14 cellular contexts compared by ENCODE assay signal in genomic region chr9:133553978-133554713, GRCh38. TPM values are rescaled to one million over a fixed set of nuclear protein-coding genes. Genes with fewer than 3 reads are reported as not detected.
DNase-seq lines count a peak whose midpoint lies in the region.
"Had no signal": no experiment of that assay in that cellular context is flagged by ENCODE, and none has a peak within 500 bp of the region (broad histone marks: within the 10 kb centered on the region; RNA-seq: fewer than 3 reads in every experiment).

No MANE protein-coding gene starts in this region.

- no peaks in the 10 kb centered on the region for H3K79me1 ChIP-seq in neuronal stem cell (ENCODE audit: low read depth, low read length)

- H3K14ac ChIP-seq in neuronal stem cell (ENCODE audit: low read length), result no peak overlapping the region

- H3K9me3 ChIP-seq in NT2/D1 (ENCODE audit: insufficient read depth, low read length), result no peaks in the 10 kb centered on the region
- H3K9me3 ChIP-seq in neuronal stem cell (replicated peaks in 1 of 2; ENCODE audit: control insufficient read depth in 2 of 2, insufficient read depth in 1 of 2, low read depth in 1 of 2, low read length in 2 of 2), result no peaks in the 10 kb centered on the region
- H3K9me3 ChIP-seq: BE2C, Caco-2 had no signal

- H3K27ac ChIP-seq in neuronal stem cell (replicated peaks; ENCODE audit: low read length), result no peak overlapping the region

- no peak overlapping the region for H2BK120ac ChIP-seq in neuronal stem cell (ENCODE audit: low read depth, low read length)

- H3K4me3 ChIP-seq in NT2/D1 (ENCODE audit: insufficient read length, low read depth), result no peak overlapping the region
- H3K4me3 ChIP-seq in neuronal stem cell (ENCODE audit: low read length in 2 of 2), result no peak overlapping the region

- peak overlapping the region; percentile 78 for H3K23ac ChIP-seq in neuronal stem cell (ENCODE audit: low read depth, low read length, poor library complexity)

- H3K4me2 ChIP-seq in neuronal stem cell (ENCODE audit: insufficient read depth, low read length, poor library complexity, severe bottlenecking), result no peak overlapping the region

- H2BK12ac ChIP-seq in neuronal stem cell (ENCODE audit: low read length), result no peak overlapping the region

- H3K27me3 ChIP-seq in NT2/D1 (ENCODE audit: insufficient read depth, insufficient read length), result no peaks in the 10 kb centered on the region
- H3K27me3 ChIP-seq in neuronal stem cell (ENCODE audit: control insufficient read depth in 3 of 3, insufficient read depth in 3 of 3, low read depth in 1 of 3, low read length in 3 of 3), result peaks cover 0 to 4% (median 0%) of the 10 kb centered on the region in 3 experiments
- H3K27me3 ChIP-seq: BE2C had no signal

- peak overlapping the region; percentile 64 for H2BK15ac ChIP-seq in neuronal stem cell (ENCODE audit: low read length)

- WGBS in neuronal stem cell (ENCODE audit: extremely low coverage in 2 of 2, insufficient read length in 2 of 2, insufficient replicate concordance in 1 of 2), 2 donors, result no CpG with 5 or more reads among the region's 31 CpGs

- H3K18ac ChIP-seq in neuronal stem cell (ENCODE audit: low read length), result peak overlapping the region; percentile 86

- H3K4me1 ChIP-seq in NT2/D1 (ENCODE audit: insufficient read depth, insufficient read length) (peaks cover 38% of the 10 kb centered on the region), neuronal stem cell (ENCODE audit: control insufficient read depth in 2 of 2, insufficient read depth in 1 of 2, low read depth in 1 of 2, low read length in 2 of 2) (peaks cover 8 to 24% of the 10 kb centered on the region in 2 donors)

- DNase-seq in ELF-1 (ENCODE audit: low read depth, low spot score) (peak; percentile 89), NT2/D1 (ENCODE audit: low read depth, low spot score) (no peak), iPS-NIHi11 (ENCODE audit: low spot score) (peak; percentile 84), neuronal stem cell (ENCODE audit: low spot score) (no peak), AG08396 (ENCODE audit: low spot score) (no peak), germinal center (ENCODE audit: low spot score) (no peak), nucleus accumbens (lab: John Stamatoyannopoulos, UW) (no peak)
- DNase-seq: ACHN; BE2C; Caco-2; CD8-positive, alpha-beta T cell; DMS53; HCEC 1CT had no signal

- H2AFZ ChIP-seq in neuronal stem cell (ENCODE audit: low read length), result no peak overlapping the region

- H3K36me3 ChIP-seq in NT2/D1 (ENCODE audit: insufficient read depth, insufficient read length, low read length) (no peaks in the 10 kb centered on the region), neuronal stem cell (replicated peaks in 1 of 2; ENCODE audit: control insufficient read depth in 2 of 2, insufficient read depth in 2 of 2, low read length in 2 of 2) (no peaks in the 10 kb centered on the region)

- H4K91ac ChIP-seq in neuronal stem cell (ENCODE audit: low read depth, low read length, poor library complexity), result no peak overlapping the region

- H2BK5ac ChIP-seq in neuronal stem cell (ENCODE audit: low read length), result no peak overlapping the region

- peak overlapping the region; percentile 92 for H2AK5ac ChIP-seq in neuronal stem cell (ENCODE audit: low read depth, low read length)

- no peak overlapping the region for H4K8ac ChIP-seq in neuronal stem cell (ENCODE audit: low read depth, low read length)

- H3K9ac ChIP-seq in NT2/D1 (ENCODE audit: insufficient read length, low read depth) (peak overlapping the region; percentile 23), neuronal stem cell (ENCODE audit: low read depth, low read length, poor library complexity) (no peak overlapping the region)

- H3K4ac ChIP-seq in neuronal stem cell (ENCODE audit: low read length), result no peak overlapping the region

RNA-seq across cellular contexts. Expression of gene ADAMTSL2, which starts 19.6 kb away (rescaled TPM):
- 0.17 TPM for polyA plus RNA-seq in neuronal stem cell (2013, experiment 1 of 2)
- 0.15 TPM for polyA plus RNA-seq in neuronal stem cell (2013, experiment 2 of 2)
- polyA plus RNA-seq: CD14-positive monocyte had no signal

RNA-seq across cellular contexts. Expression of gene MYMK, which starts 29.4 kb away (rescaled TPM):
- not detected for polyA plus RNA-seq in neuronal stem cell (2013, experiment 1 of 2)
- not detected for polyA plus RNA-seq in neuronal stem cell (2013, experiment 2 of 2)
- polyA plus RNA-seq: CD14-positive monocyte had no signal

RNA-seq across cellular contexts. Expression of gene FAM163B, which starts 55.0 kb away (rescaled TPM):
- 0.18 TPM for polyA plus RNA-seq in neuronal stem cell (2013, experiment 1 of 2)
- polyA plus RNA-seq in neuronal stem cell (2013, experiment 2 of 2), result 0.12 TPM
- polyA plus RNA-seq: CD14-positive monocyte had no signal

Comparison
In these comparisons a context has a peak if more than half of its experiments do, and no peak if none do; other contexts are left out.
1. DNase-seq: peak in ELF-1 (single experiment) and iPS-NIHi11 (single experiment); none in NT2/D1 (single experiment), neuronal stem cell (single experiment), AG08396 (single experiment), germinal center (single experiment) and nucleus accumbens (0 of 56).